In the genomic region with DNA sequence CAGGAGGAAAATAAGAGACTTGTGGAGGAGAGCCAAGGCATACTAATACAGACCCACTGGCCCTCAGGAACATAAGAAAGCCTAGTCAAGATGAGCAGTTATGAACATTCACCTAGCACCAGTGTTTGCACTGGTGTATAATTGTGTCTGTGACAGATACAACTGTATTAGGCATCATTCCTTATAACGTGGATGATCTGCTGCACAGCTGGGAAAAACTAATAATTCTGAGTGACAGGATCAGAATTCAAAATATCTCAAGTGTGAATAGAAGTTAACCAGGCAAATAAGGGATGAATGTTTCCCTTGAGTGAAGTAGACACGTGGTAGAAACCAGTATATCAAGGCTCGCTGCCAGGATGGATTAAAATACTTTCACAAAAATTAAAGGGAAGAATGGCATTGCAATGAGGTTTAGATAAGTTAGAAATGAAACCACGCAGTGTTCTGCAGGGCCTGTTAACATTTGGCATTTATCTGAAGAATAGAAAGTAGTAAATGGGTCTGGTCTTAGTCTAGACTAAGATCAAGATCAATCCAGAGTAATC, we compare ENCODE assay signal across 3 cellular contexts.
A peak's percentile ranks its signal among the peaks of the same experiment; 100 is the strongest.
TF ChIP-seq lines count a peak whose summit lies in the region.

No MANE protein-coding gene starts in this region.

TF ChIP-seq in GM23338, 12 proteins besides CTCF, POLR2A, EP300 and RAD21 (continues in another document):
- TF ChIP-seq STAT1 (IDR thresholded peaks at IDR 0.05; ENCODE audit: unreplicated experiment) = no peak
- TF ChIP-seq, protein P1, sequence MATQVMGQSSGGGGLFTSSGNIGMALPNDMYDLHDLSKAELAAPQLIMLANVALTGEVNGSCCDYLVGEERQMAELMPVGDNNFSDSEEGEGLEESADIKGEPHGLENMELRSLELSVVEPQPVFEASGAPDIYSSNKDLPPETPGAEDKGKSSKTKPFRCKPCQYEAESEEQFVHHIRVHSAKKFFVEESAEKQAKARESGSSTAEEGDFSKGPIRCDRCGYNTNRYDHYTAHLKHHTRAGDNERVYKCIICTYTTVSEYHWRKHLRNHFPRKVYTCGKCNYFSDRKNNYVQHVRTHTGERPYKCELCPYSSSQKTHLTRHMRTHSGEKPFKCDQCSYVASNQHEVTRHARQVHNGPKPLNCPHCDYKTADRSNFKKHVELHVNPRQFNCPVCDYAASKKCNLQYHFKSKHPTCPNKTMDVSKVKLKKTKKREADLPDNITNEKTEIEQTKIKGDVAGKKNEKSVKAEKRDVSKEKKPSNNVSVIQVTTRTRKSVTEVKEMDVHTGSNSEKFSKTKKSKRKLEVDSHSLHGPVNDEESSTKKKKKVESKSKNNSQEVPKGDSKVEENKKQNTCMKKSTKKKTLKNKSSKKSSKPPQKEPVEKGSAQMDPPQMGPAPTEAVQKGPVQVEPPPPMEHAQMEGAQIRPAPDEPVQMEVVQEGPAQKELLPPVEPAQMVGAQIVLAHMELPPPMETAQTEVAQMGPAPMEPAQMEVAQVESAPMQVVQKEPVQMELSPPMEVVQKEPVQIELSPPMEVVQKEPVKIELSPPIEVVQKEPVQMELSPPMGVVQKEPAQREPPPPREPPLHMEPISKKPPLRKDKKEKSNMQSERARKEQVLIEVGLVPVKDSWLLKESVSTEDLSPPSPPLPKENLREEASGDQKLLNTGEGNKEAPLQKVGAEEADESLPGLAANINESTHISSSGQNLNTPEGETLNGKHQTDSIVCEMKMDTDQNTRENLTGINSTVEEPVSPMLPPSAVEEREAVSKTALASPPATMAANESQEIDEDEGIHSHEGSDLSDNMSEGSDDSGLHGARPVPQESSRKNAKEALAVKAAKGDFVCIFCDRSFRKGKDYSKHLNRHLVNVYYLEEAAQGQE (IDR thresholded peaks at IDR 0.05; ENCODE audit: unreplicated experiment) = no peak
- TF ChIP-seq EZH2phosphoT487 (IDR thresholded peaks at IDR 0.05; ENCODE audit: unreplicated experiment) = no peak
- TF ChIP-seq NANOG (IDR thresholded peaks at IDR 0.05; ENCODE audit: borderline replicate concordance) = no peak
- no peak for TF ChIP-seq ZNF114 (CRISPR knock-in tag; IDR thresholded peaks at IDR 0.05)

TF ChIP-seq in endothelial cell of umbilical vein, 7 proteins besides CTCF, POLR2A, EP300 and RAD21:
- TF ChIP-seq, protein P2, sequence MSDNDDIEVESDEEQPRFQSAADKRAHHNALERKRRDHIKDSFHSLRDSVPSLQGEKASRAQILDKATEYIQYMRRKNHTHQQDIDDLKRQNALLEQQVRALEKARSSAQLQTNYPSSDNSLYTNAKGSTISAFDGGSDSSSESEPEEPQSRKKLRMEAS (IDR thresholded peaks at IDR 0.05; ENCODE audit: insufficient read depth, insufficient read length) = no peak
- TF ChIP-seq FOS (IDR thresholded peaks at IDR 0.05; ENCODE audit: borderline replicate concordance, insufficient read depth, low read length) (no peak), GATA2 (IDR thresholded peaks at IDR 0.05; ENCODE audit: insufficient read depth, insufficient read length, low read depth, low read length) (no peak), EZH2 (IDR thresholded peaks at IDR 0.05; ENCODE audit: borderline replicate concordance, low read depth, low read length, severe bottlenecking) (no peak), MYC (IDR thresholded peaks at IDR 0.05; ENCODE audit: low read depth, low read length) (no peak), JUN (IDR thresholded peaks at IDR 0.05; ENCODE audit: borderline replicate concordance, insufficient read depth, insufficient read length, low read depth) (no peak), POLR2AphosphoS5 (IDR thresholded peaks at IDR 0.05; ENCODE audit: insufficient read depth, low read depth, low read length) (no peak)

TF ChIP-seq in neural cell, 6 proteins besides CTCF, POLR2A, EP300 and RAD21:
- peak; percentile 54 for TF ChIP-seq POLR2AphosphoS5 (IDR thresholded peaks at IDR 0.05)
- TF ChIP-seq, protein P1 (IDR thresholded peaks at IDR 0.05; ENCODE audit: borderline replicate concordance) = peak; percentile 92
- no peak for TF ChIP-seq SMC3 (conservative IDR thresholded peaks at IDR 0.05; ENCODE audit: poor library complexity)
